8 cellular contexts compared by ENCODE assay signal in genomic region chr4:88006956-88007303, GRCh38. TPM values are rescaled to one million over a fixed set of nuclear protein-coding genes. Genes with fewer than 3 reads are reported as not detected.
DNase-seq lines count a peak whose midpoint lies in the region; ATAC-seq, FAIRE-seq and TF ChIP-seq lines count a peak whose summit lies in the region.

No MANE protein-coding gene starts in this region.

- TF ChIP-seq POLR2A in ovary (IDR thresholded peaks at IDR 0.05) (no peak), erythroblast (IDR thresholded peaks at IDR 0.05; ENCODE audit: low read length) (no peak)

- no peaks in the 10 kb centered on the region for H3K9me2 ChIP-seq in PC-3 (replicated peaks; ENCODE audit: low read length)

- H3K4me2 ChIP-seq in PC-3 (ENCODE audit: low read length): peak overlapping the region; percentile 71

- H4K20me1 ChIP-seq in PC-3 (ENCODE audit: low read length): no peaks in the 10 kb centered on the region

- BruUV-seq in PC-3 (replicated peaks; lab: Mats Ljungman, UMichigan): no TSS peak

- no peaks in the 10 kb centered on the region for H3K9me3 ChIP-seq in CD8-positive, alpha-beta T cell (ENCODE audit: low read length)
- H3K9me3 ChIP-seq in PC-3 (ENCODE audit: low read length) (no peaks in the 10 kb centered on the region), ovary (no peaks in the 10 kb centered on the region)

- no peak for TF ChIP-seq EP300 in ovary (IDR thresholded peaks at IDR 0.05)

- H3K36me3 ChIP-seq in CD8-positive, alpha-beta T cell (ENCODE audit: insufficient read depth, low read length): no peaks in the 10 kb centered on the region
- H3K36me3 ChIP-seq in PC-3 (ENCODE audit: low read depth, low read length) (no peaks in the 10 kb centered on the region), ovary (no peaks in the 10 kb centered on the region)

- H3K4me1 Mint-ChIP-seq in CD8-positive, alpha-beta T cell (ENCODE audit: low read depth): peaks cover 26% of the 10 kb centered on the region

- no peaks in the 10 kb centered on the region for H3K27me3 ChIP-seq in CD8-positive, alpha-beta T cell (ENCODE audit: insufficient read depth, low read length)
- H3K27me3 ChIP-seq in PC-3 (ENCODE audit: low read length) (no peaks in the 10 kb centered on the region), ovary (no peaks in the 10 kb centered on the region)

- intact Hi-C loops in CD8-positive, alpha-beta T cell (cut with DNase I, micrococcal nuclease): no loop called here
- intact Hi-C loops in PC-3 (cut with micrococcal nuclease) (no loop called here), ovary (cut with DNase I) (no loop called here)

- peak overlapping the region; percentile 40 for H3K4me3 ChIP-seq in CD8-positive, alpha-beta T cell (ENCODE audit: low read depth, low read length)
- peak overlapping the region; percentile 92 for H3K4me3 ChIP-seq in PC-3 (ENCODE audit: low read length)
- H3K4me3 ChIP-seq in epithelial cell of esophagus (ENCODE audit: low read length): peak overlapping the region; percentile 62
- peak overlapping the region; percentile 94 for H3K4me3 ChIP-seq in ovary

- no peaks in the 10 kb centered on the region for H3F3A ChIP-seq in PC-3 (ENCODE audit: low read length, unreplicated experiment)

- no peaks in the 10 kb centered on the region for H3K9me3 Mint-ChIP-seq in CD8-positive, alpha-beta T cell

- CTCF ChIA-PET in CD8-positive, alpha-beta T cell (lab: Charles Lee): no interaction called here
- CTCF ChIA-PET in PC-3 (lab: Charles Lee): no interaction called here

- no peak for ATAC-seq in CD8-positive, alpha-beta T cell
- ATAC-seq in PC-3 (no peak), omental fat pad (ENCODE audit: low FRiP score) (no peak)

- H3K4me1 ChIP-seq in CD8-positive, alpha-beta T cell (ENCODE audit: insufficient read depth, low read length): peaks cover 14% of the 10 kb centered on the region
- peaks cover 16% of the 10 kb centered on the region for H3K4me1 ChIP-seq in PC-3 (ENCODE audit: insufficient read depth, low read length)
- H3K4me1 ChIP-seq in ovary (ENCODE audit: insufficient read depth): peaks cover 1% of the 10 kb centered on the region

- DNase-seq in CD8-positive, alpha-beta T cell: no peak
- DNase-seq in PC-3: no peak
- no peak for DNase-seq in epithelial cell of esophagus (ENCODE audit: low read depth)
- DNase-seq in ovary: peak in 1 of 5 donors; percentile 35
- DNase-seq in mucosa of gallbladder (ENCODE audit: low spot score): no peak
- DNase-seq in RCC 7860 (ENCODE audit: low spot score): no peak
- no peak for DNase-seq in omental fat pad (ENCODE audit: low spot score)
- no peak for DNase-seq in erythroblast (lab: John Stamatoyannopoulos, UW)

- H3K27ac ChIP-seq in CD8-positive, alpha-beta T cell (ENCODE audit: low read depth, low read length): no peak overlapping the region
- H3K27ac ChIP-seq in PC-3 (ENCODE audit: low read length) (no peak overlapping the region), ovary (peak overlapping the region in 1 of 2 donors; percentile 84)

- H3K4me3 Mint-ChIP-seq in CD8-positive, alpha-beta T cell: peak overlapping the region; percentile 81

- H3K36me3 Mint-ChIP-seq in CD8-positive, alpha-beta T cell: no peaks in the 10 kb centered on the region

- peak overlapping the region; percentile 73; the same call in 1 of the 2 replicates for H2AFZ ChIP-seq in PC-3 (ENCODE audit: low read length)

- H3K9ac ChIP-seq in PC-3 (ENCODE audit: low read length): no peak overlapping the region

- no peak for TF ChIP-seq CTCF in CD8-positive, alpha-beta T cell (IDR thresholded peaks at IDR 0.05)
- TF ChIP-seq CTCF in PC-3 (conservative IDR thresholded peaks at IDR 0.05; ENCODE audit: low read depth, low read length) (no peak), epithelial cell of esophagus (IDR thresholded peaks at IDR 0.05; ENCODE audit: insufficient read depth, low read depth, low read length, missing control alignments) (no peak), ovary (IDR thresholded peaks at IDR 0.05) (no peak), omental fat pad (IDR thresholded peaks at IDR 0.05) (no peak)

- peaks cover 40% of the 10 kb centered on the region for H3K79me2 ChIP-seq in PC-3 (ENCODE audit: low read length)

- peak overlapping the region; percentile 13 for H3K27ac Mint-ChIP-seq in CD8-positive, alpha-beta T cell

- WGBS in ovary, 3 donors: 46 to 49% (median 48%) methylated on average over 10 of the region's 10 CpGs

- POLR2A ChIA-PET in CD8-positive, alpha-beta T cell (lab: Charles Lee): no interaction called here
- POLR2A ChIA-PET in PC-3 (lab: Charles Lee; ENCODE audit: unreplicated experiment): no interaction called here

- peaks cover 9% of the 10 kb centered on the region for H3K27me3 Mint-ChIP-seq in CD8-positive, alpha-beta T cell (ENCODE audit: low read depth)

- FAIRE-seq in RCC 7860 (lab: Jason Lieb, UNC): no peak

RNA-seq across cellular contexts. Expression of gene PKD2, which starts 0.5 kb away (rescaled TPM):
- 1 to 10 TPM; 3.0 to 3.2 TPM for total RNA-seq in CD8-positive, alpha-beta T cell
- total RNA-seq in PC-3 (2014; rRNA removed) (12.9 and 14.9 TPM in 2 replicates), ovary (10 to 100 TPM; 43.4 to 66.9 (median 52.5) TPM), mucosa of gallbladder (38.4 TPM), omental fat pad (100 to 1,000 TPM in 1 of 4 donors, 10 to 100 TPM in 3; 66.5 to 130 (median 88.6) TPM)
- polyA plus RNA-seq in ovary: 10 to 100 TPM; 35.7 to 63.5 TPM

RNA-seq across cellular contexts. Expression of gene SPP1, which starts 31.4 kb away (rescaled TPM):
- total RNA-seq in CD8-positive, alpha-beta T cell: not detected
- total RNA-seq in PC-3 (2014; rRNA removed) (not detected in 2 replicates), ovary (10 to 100 TPM in 6 of 7 donors, 1 to 10 TPM in 1; 5.6 to 88.7 (median 25.6) TPM), mucosa of gallbladder (3,399 TPM), omental fat pad (1,000 to 10,000 TPM in 1 of 4 donors, 10 to 100 TPM in 1, 1 to 10 TPM in 2; 7.9 to 1,073 (median 45.8) TPM)
- polyA plus RNA-seq in ovary: 10 to 100 TPM; 20.8 to 23.7 TPM

Comparison
In these comparisons a context has a peak if more than half of its experiments do, and no peak if none do; other contexts are left out.
1. H3K4me3 ChIP-seq: peak in every context shown above with its lines; median percentile 94 in ovary; 92 in PC-3; 62 in epithelial cell of esophagus; 40 in CD8-positive, alpha-beta T cell.